ENCODE assay signal across 1 cellular context in the genomic region with DNA sequence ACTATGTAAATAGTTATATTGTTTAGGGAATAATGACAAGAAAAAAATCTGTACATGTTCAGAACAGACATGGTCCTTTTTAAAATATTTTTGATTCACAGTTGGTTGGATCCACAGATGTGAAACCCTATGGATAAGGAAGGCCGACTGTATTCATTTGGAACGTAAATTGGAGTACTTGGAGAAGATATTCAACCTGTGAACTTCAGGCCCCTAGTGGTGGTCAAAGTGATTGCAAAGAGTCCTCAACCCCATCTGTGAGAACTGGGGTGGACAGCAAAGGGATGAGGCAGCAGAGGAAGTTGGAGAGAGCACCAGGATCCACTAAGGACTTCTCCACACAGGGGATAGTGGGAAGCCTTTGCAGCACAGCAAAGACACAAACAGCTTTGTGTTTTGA.
TF ChIP-seq lines count a peak whose summit lies in the region.

No MANE protein-coding gene starts in this region.

TF ChIP-seq in HCT116, 20 proteins besides CTCF, POLR2A, EP300 and RAD21 (continued from another document):
- TF ChIP-seq ZBTB33 (IDR thresholded peaks at IDR 0.05; ENCODE audit: extremely low read depth, insufficient replicate concordance, low read length) (no peak), YY1 (IDR thresholded peaks at IDR 0.05; ENCODE audit: extremely low read depth, insufficient replicate concordance, low read depth, low read length) (no peak)
